In genomic region chr7:130958846-130959245, GRCh38 we compare ENCODE assay signal across 12 cellular contexts.
DNase-seq lines count a peak whose midpoint lies in the region; ATAC-seq and TF ChIP-seq lines count a peak whose summit lies in the region.
"Had no signal": no experiment of that assay in that cellular context is flagged by ENCODE, and none has a peak within 500 bp of the region (broad histone marks: within the 10 kb centered on the region; RNA-seq: fewer than 3 reads in every experiment).

No MANE protein-coding gene starts in this region.

- H3K9ac ChIP-seq in adipocyte (ENCODE audit: low read length): peak overlapping the region; percentile 88

- peak overlapping the region; percentile 54 for H3K27ac ChIP-seq in left ventricle myocardium inferior (replicated peaks)
- H3K27ac ChIP-seq in right atrium auricular region: no peak overlapping the region
- H3K27ac ChIP-seq in foreskin keratinocyte: no peak overlapping the region

- H3K4me1 ChIP-seq in left ventricle myocardium inferior (peaks cover 94% of the 10 kb centered on the region), right atrium auricular region (peaks cover 0 to 72% of the 10 kb centered on the region in 2 donors), adipocyte (ENCODE audit: control insufficient read depth, insufficient read depth, low read length) (peaks cover 55% of the 10 kb centered on the region), foreskin keratinocyte (peaks cover 26% of the 10 kb centered on the region)

- DNase-seq in left ventricle myocardium inferior: no peak
- no peak for DNase-seq in right atrium auricular region (ENCODE audit: low spot score)
- no peak for DNase-seq in MG63
- DNase-seq in adipocyte (ENCODE audit: low read depth): no peak
- DNase-seq in foreskin keratinocyte: no peak
- DNase-seq in putamen (ENCODE audit: low spot score): no peak
- DNase-seq: NCI-H1092; NCI-H510A treated with DMSO at 0.1 percent for 48 hours; stimulated activated CD4-positive, alpha-beta T cell treated with anti-CD3 and anti-CD28 coated beads, Interleukin-4, amount 100 ng/mL, for 1 hour had no signal

- H3K4me3 ChIP-seq in left ventricle myocardium inferior: no peak overlapping the region
- H3K4me3 ChIP-seq in right atrium auricular region: no peak overlapping the region
- H3K4me3 ChIP-seq in MG63: peak overlapping the region; percentile 67
- no peak overlapping the region for H3K4me3 ChIP-seq in adipocyte (ENCODE audit: low read length)
- H3K4me3 ChIP-seq: GM23338 had no signal

- H3K27ac Mint-ChIP-seq in stimulated activated memory B cell treated with anti-CD40 and anti-IgM and Interleukin-4, amounts not matched to agents 10 μg/mL and 1 μg/mL and 100 μg/mL, for 72 hours: peak overlapping the region; percentile 98

- no peak for TF ChIP-seq CTCF in left ventricle myocardium inferior (IDR thresholded peaks at IDR 0.05; ENCODE audit: borderline replicate concordance)
- TF ChIP-seq CTCF in right atrium auricular region (IDR thresholded peaks at IDR 0.05): no peak
- TF ChIP-seq CTCF in foreskin keratinocyte (conservative IDR thresholded peaks at IDR 0.05): no peak

- ATAC-seq in stimulated activated memory B cell treated with anti-CD40 and anti-IgM and Interleukin-4, amounts not matched to agents 10 μg/mL and 1 μg/mL and 100 μg/mL, for 72 hours: no peak
- no peak for ATAC-seq in foreskin keratinocyte
- no peak for ATAC-seq in GM21390 (IDR thresholded peaks at IDR 0.05; ENCODE audit: unreplicated experiment)
- ATAC-seq: GM23338 had no signal

- peak overlapping the region; percentile 70 for H3K4me3 Mint-ChIP-seq in stimulated activated memory B cell treated with anti-CD40 and anti-IgM and Interleukin-4, amounts not matched to agents 10 μg/mL and 1 μg/mL and 100 μg/mL, for 72 hours
- H3K4me3 Mint-ChIP-seq: GM23338 had no signal

- no peaks in the 10 kb centered on the region for H3K27me3 Mint-ChIP-seq in stimulated activated memory B cell treated with anti-CD40 and anti-IgM and Interleukin-4, amounts not matched to agents 10 μg/mL and 1 μg/mL and 100 μg/mL, for 72 hours

- intact Hi-C loops in left ventricle myocardium inferior (cut with micrococcal nuclease): no loop called here

- H3K36me3 Mint-ChIP-seq in stimulated activated memory B cell treated with anti-CD40 and anti-IgM and Interleukin-4, amounts not matched to agents 10 μg/mL and 1 μg/mL and 100 μg/mL, for 72 hours: peaks cover 52% of the 10 kb centered on the region

- no peaks in the 10 kb centered on the region for H3K27me3 ChIP-seq in left ventricle myocardium inferior (ENCODE audit: low read depth)
- H3K27me3 ChIP-seq in right atrium auricular region: no peaks in the 10 kb centered on the region
- H3K27me3 ChIP-seq in MG63: no peaks in the 10 kb centered on the region
- no peaks in the 10 kb centered on the region for H3K27me3 ChIP-seq in adipocyte (replicated peaks; ENCODE audit: control insufficient read depth, insufficient read depth, low read length)
- no peaks in the 10 kb centered on the region for H3K27me3 ChIP-seq in foreskin keratinocyte

- H3K36me3 ChIP-seq in left ventricle myocardium inferior: peaks cover 24% of the 10 kb centered on the region
- peaks cover 7% of the 10 kb centered on the region for H3K36me3 ChIP-seq in right atrium auricular region
- peaks cover 45% of the 10 kb centered on the region for H3K36me3 ChIP-seq in MG63
- H3K36me3 ChIP-seq in adipocyte (ENCODE audit: control insufficient read depth, insufficient read depth, low read length, severe bottlenecking): peaks cover 64% of the 10 kb centered on the region

- H3K9me3 Mint-ChIP-seq in stimulated activated memory B cell treated with anti-CD40 and anti-IgM and Interleukin-4, amounts not matched to agents 10 μg/mL and 1 μg/mL and 100 μg/mL, for 72 hours: no peaks in the 10 kb centered on the region

- H3K9me3 ChIP-seq in left ventricle myocardium inferior (replicated peaks) (no peaks in the 10 kb centered on the region), right atrium auricular region (no peaks in the 10 kb centered on the region), MG63 (no peaks in the 10 kb centered on the region), adipocyte (ENCODE audit: control insufficient read depth, low read length) (no peaks in the 10 kb centered on the region)

- H3K4me1 Mint-ChIP-seq in stimulated activated memory B cell treated with anti-CD40 and anti-IgM and Interleukin-4, amounts not matched to agents 10 μg/mL and 1 μg/mL and 100 μg/mL, for 72 hours: peaks cover 96% of the 10 kb centered on the region
